23 cellular contexts compared by ENCODE assay signal in the genomic region with DNA sequence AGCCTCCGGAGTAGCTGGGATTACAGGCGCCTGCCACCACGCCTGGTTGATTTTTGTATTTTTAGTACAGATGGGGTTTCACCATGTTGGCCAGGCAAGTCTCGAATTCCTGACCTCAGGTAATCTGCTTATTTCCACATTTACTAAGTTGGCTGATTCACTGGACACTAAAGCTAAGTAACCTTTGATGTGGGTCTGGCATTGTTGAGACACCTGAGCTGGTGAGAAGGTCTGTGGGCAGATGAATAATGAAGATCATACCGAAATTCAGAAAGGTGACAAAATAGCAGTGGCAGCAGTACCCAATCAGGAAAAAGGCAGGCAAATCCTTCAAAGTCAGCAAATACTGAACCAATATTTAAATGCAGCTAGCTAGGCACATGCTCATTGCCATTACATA.
"Had no signal": no experiment of that assay in that cellular context is flagged by ENCODE, and none has a peak within 500 bp of the region (broad histone marks: within the 10 kb centered on the region; RNA-seq: fewer than 3 reads in every experiment).

No MANE protein-coding gene starts in this region.

- H3K9ac ChIP-seq: parathyroid adenoma had no signal

- H3K27ac ChIP-seq: esophagus squamous epithelium, parathyroid adenoma, right atrium auricular region, sigmoid colon, testis, tibial artery, upper lobe of left lung had no signal

- H3K79me2 ChIP-seq: parathyroid adenoma had no signal

- H3K27me3 ChIP-seq: esophagus squamous epithelium, right atrium auricular region, sigmoid colon, testis, tibial artery, upper lobe of left lung had no signal

- H2AFZ ChIP-seq: parathyroid adenoma had no signal

- DNase-seq: cortex of kidney; effector memory CD8-positive, alpha-beta T cell; erythroblast; esophagus squamous epithelium; foreskin melanocyte; immature natural killer cell; islet precursor cell; mesenchymal stem cell; mucosa of descending colon; naive B cell; sigmoid colon; stimulated activated CD4-positive, alpha-beta T cell treated with anti-CD3 and anti-CD28 coated beads, Interleukin-2, amount 100 ng/mL, for 24 hours; stimulated activated CD4-positive, alpha-beta T cell treated with anti-CD3 and anti-CD28 coated beads, Interleukin-4, amount 100 ng/mL, for 24 hours; stimulated activated naive CD4-positive, alpha-beta T cell treated with Interleukin-2 at 50 U/mL for 16 hours; testis; tibial artery; upper lobe of left lung had no signal

- H3K4me1 ChIP-seq: esophagus squamous epithelium, parathyroid adenoma, right atrium auricular region, sigmoid colon, testis, upper lobe of left lung had no signal

- ATAC-seq: effector memory CD8-positive, alpha-beta T cell; left lobe of liver; mucosa of descending colon; natural killer cell treated with Interleukin-12 subunit alpha and Interleukin-12 subunit beta and Interleukin-15 and Interleukin-18, amount 100 ng/mL, for 72 hours; stimulated activated effector memory CD8-positive, alpha-beta T cell treated with anti-CD3 and anti-CD28 coated beads, Interleukin-12 subunit alpha, Interleukin-12 subunit beta, amount 100 ng/mL, for 72 hours had no signal

- H3K9me3 ChIP-seq: esophagus squamous epithelium, mucosa of descending colon, right atrium auricular region, sigmoid colon, testis, tibial artery, upper lobe of left lung had no signal

- H3K4me3 ChIP-seq: esophagus squamous epithelium, lung, mucosa of descending colon, right atrium auricular region, sigmoid colon, testis, tibial artery, upper lobe of left lung had no signal

- H3K36me3 ChIP-seq: esophagus squamous epithelium, right atrium auricular region, sigmoid colon, tibial artery, upper lobe of left lung had no signal
